Comparison of ENCODE assay signal across 17 cellular contexts in genomic region chr18:967037-967576, GRCh38.
DNase-seq lines count a peak whose midpoint lies in the region; ATAC-seq, FAIRE-seq and TF ChIP-seq lines count a peak whose summit lies in the region.
"Had no signal": no experiment of that assay in that cellular context is flagged by ENCODE, and none has a peak within 500 bp of the region (broad histone marks: within the 10 kb centered on the region; RNA-seq: fewer than 3 reads in every experiment).

No MANE protein-coding gene starts in this region.

- no peak overlapping the region for H3K23ac ChIP-seq in mesenchymal stem cell (ENCODE audit: low read length in 2 of 2)

- ATAC-seq in K562, result peak; percentile 48
- ATAC-seq: Panc1 had no signal

- no peaks in the 10 kb centered on the region for H3K9me2 ChIP-seq in Loucy (replicated peaks; ENCODE audit: low read depth, low read length)

- H4K20me1 ChIP-seq in BLaER1 treated with 17β-estradiol and CSF1 and Interleukin-3, amounts not matched to agents 10 nM and 100 nM, result no peaks in the 10 kb centered on the region
- no peaks in the 10 kb centered on the region for H4K20me1 ChIP-seq in Loucy (ENCODE audit: insufficient read depth, low read length, poor library complexity, severe bottlenecking)
- H4K20me1 ChIP-seq in K562 (replicated peaks; ENCODE audit: control insufficient read depth, insufficient read depth, low read length), result no peaks in the 10 kb centered on the region

- CTCF ChIA-PET in K562 (lab: Yijun Ruan, JAX; ENCODE audit: low intra/inter-chr PET ratio), result no interaction called here

- H2AFZ ChIP-seq in Loucy (ENCODE audit: low read length) (peak overlapping the region; percentile 40; the same call in 1 of the 2 replicates), K562 (ENCODE audit: low read depth, low read length) (peak overlapping the region; percentile 14; the same call in 1 of the 2 replicates), mesenchymal stem cell (ENCODE audit: low read depth, low read length) (no peak overlapping the region)

- FAIRE-seq in K562 (lab: Jason Lieb, UNC), result no peak
- FAIRE-seq: H1 had no signal

- no peak overlapping the region for H2BK12ac ChIP-seq in mesenchymal stem cell (ENCODE audit: low read length in 2 of 2)

- peaks cover 21 to 32% (median 26%) of the 10 kb centered on the region in 10 experiments for H3K4me1 ChIP-seq in BLaER1 treated with 17β-estradiol and CSF1 and Interleukin-3, amounts not matched to agents 10 nM and 100 nM
- peaks cover 5% of the 10 kb centered on the region for H3K4me1 ChIP-seq in Loucy (ENCODE audit: insufficient read depth, low read length, poor library complexity, severe bottlenecking)
- H3K4me1 ChIP-seq in K562 (replicated peaks in 1 of 2; ENCODE audit: control insufficient read depth in 2 of 2, insufficient read depth in 2 of 2, low read length in 2 of 2), result peaks cover 3 to 24% of the 10 kb centered on the region in 2 experiments; a peak in 4 of 5 replicates
- no peaks in the 10 kb centered on the region for H3K4me1 ChIP-seq in mesenchymal stem cell (ENCODE audit: control insufficient read depth, insufficient read depth, low read depth, low read length)
- H3K4me1 ChIP-seq in tibial artery, result peaks cover 0 to 8% (median 1%) of the 10 kb centered on the region in 4 donors
- H3K4me1 ChIP-seq: SJSA1 had no signal

- no peaks in the 10 kb centered on the region for H3K79me2 ChIP-seq in Loucy (ENCODE audit: insufficient read depth, low read length)
- no peaks in the 10 kb centered on the region for H3K79me2 ChIP-seq in K562 (ENCODE audit: control insufficient read depth, insufficient read depth, low read length)

- H3K9me3 ChIP-seq in BLaER1 treated with 17β-estradiol and CSF1 and Interleukin-3, amounts not matched to agents 10 nM and 100 nM (replicated peaks in 1 of 11), result peaks cover 0 to 11% (median 0%) of the 10 kb centered on the region in 11 experiments; a peak in 4 of 22 replicates
- H3K9me3 ChIP-seq in Loucy (ENCODE audit: insufficient read depth, low read depth, low read length), result no peaks in the 10 kb centered on the region
- H3K9me3 ChIP-seq in K562 (replicated peaks; ENCODE audit: control insufficient read depth, insufficient read depth, low read depth, low read length), result no peaks in the 10 kb centered on the region
- H3K9me3 ChIP-seq in mesenchymal stem cell (ENCODE audit: control insufficient read depth, low read length), result no peaks in the 10 kb centered on the region
- no peaks in the 10 kb centered on the region for H3K9me3 ChIP-seq in tibial artery
- H3K9me3 ChIP-seq: SJSA1 had no signal

- TF ChIP-seq CTCF in Loucy (conservative IDR thresholded peaks at IDR 0.05; ENCODE audit: low read length), result no peak
- no peak for TF ChIP-seq CTCF in K562 (IDR thresholded peaks at IDR 0.05 in 2 of 3, conservative IDR thresholded peaks at IDR 0.05 in 1 of 3; ENCODE audit: insufficient read depth in 2 of 3, low read depth in 1 of 3, low read length in 3 of 3)
- no peak for TF ChIP-seq CTCF in tibial artery (IDR thresholded peaks at IDR 0.05)

- in situ Hi-C loops in K562 (cut with MboI), result no loop called here

- no peaks in the 10 kb centered on the region for H3K36me3 ChIP-seq in BLaER1 treated with 17β-estradiol and CSF1 and Interleukin-3, amounts not matched to agents 10 nM and 100 nM
- H3K36me3 ChIP-seq in Loucy (ENCODE audit: insufficient read depth, low read length), result no peaks in the 10 kb centered on the region
- H3K36me3 ChIP-seq in K562 (ENCODE audit: control insufficient read depth, insufficient read depth, low read length), result no peaks in the 10 kb centered on the region
- no peaks in the 10 kb centered on the region for H3K36me3 ChIP-seq in mesenchymal stem cell (ENCODE audit: control insufficient read depth in 1 of 2, insufficient read depth in 2 of 2, low read depth in 1 of 2, low read length in 2 of 2)
- no peaks in the 10 kb centered on the region for H3K36me3 ChIP-seq in tibial artery
- H3K36me3 ChIP-seq: SJSA1 had no signal

- no peaks in the 10 kb centered on the region for H3K79me1 ChIP-seq in mesenchymal stem cell (replicated peaks; ENCODE audit: low read length, poor library complexity, severe bottlenecking)

- WGBS in K562 (ENCODE audit: insufficient coverage, low coverage, missing lambda C conversion rate), result 0% methylated on average over 5 of the region's 5 CpGs
- WGBS in mesenchymal stem cell, result 70% methylated on average over 4 of the region's 5 CpGs

- peak overlapping the region in 1 of 11 experiments; percentile 40; a peak in 2 of 22 replicates for H3K9ac ChIP-seq in BLaER1 treated with 17β-estradiol and CSF1 and Interleukin-3, amounts not matched to agents 10 nM and 100 nM
- H3K9ac ChIP-seq in Loucy (ENCODE audit: low read depth, low read length, poor library complexity, severe bottlenecking) (no peak overlapping the region), K562 (ENCODE audit: insufficient read depth in 1 of 2, low read depth in 2 of 2, low read length in 2 of 2) (no peak overlapping the region), mesenchymal stem cell (ENCODE audit: low read length) (no peak overlapping the region)

- H3K27me3 ChIP-seq in BLaER1 treated with 17β-estradiol and CSF1 and Interleukin-3, amounts not matched to agents 10 nM and 100 nM, result no peaks in the 10 kb centered on the region
- H3K27me3 ChIP-seq in Loucy (ENCODE audit: insufficient read depth, low read length, poor library complexity, severe bottlenecking) (no peaks in the 10 kb centered on the region), K562 (ENCODE audit: control insufficient read depth in 2 of 2, insufficient read depth in 2 of 2, low read length in 2 of 2) (no peaks in the 10 kb centered on the region; a peak in 1 of 5 replicates), mesenchymal stem cell (ENCODE audit: control insufficient read depth in 1 of 2, insufficient read depth in 1 of 2, low read length in 2 of 2) (peaks cover 10 to 30% of the 10 kb centered on the region in 2 experiments), tibial artery (no peaks in the 10 kb centered on the region)
- H3K27me3 ChIP-seq: SJSA1 had no signal

- H3K4me3 ChIP-seq in BLaER1 treated with 17β-estradiol and CSF1 and Interleukin-3, amounts not matched to agents 10 nM and 100 nM, result 0 out of 20 replicates have a peak overlapping the region, but pooled peaks of 1 of the 10 experiments have one; percentile 9
- peak overlapping the region; percentile 23 for H3K4me3 ChIP-seq in Loucy (ENCODE audit: low read length, poor library complexity, severe bottlenecking)
- H3K4me3 ChIP-seq in K562, result no peak overlapping the region
- no peak overlapping the region for H3K4me3 ChIP-seq in mesenchymal stem cell (ENCODE audit: insufficient read depth in 1 of 2, low read depth in 1 of 2, low read length in 2 of 2)
- no peak overlapping the region for H3K4me3 ChIP-seq in tibial artery
- H3K4me3 ChIP-seq: SJSA1 had no signal

- no peak overlapping the region for H2BK5ac ChIP-seq in mesenchymal stem cell (ENCODE audit: low read depth, low read length, poor library complexity, severe bottlenecking)

- peak overlapping the region; percentile 60 to 82 (median 75) for H3K4me2 ChIP-seq in BLaER1 treated with 17β-estradiol and CSF1 and Interleukin-3, amounts not matched to agents 10 nM and 100 nM
- H3K4me2 ChIP-seq in Loucy (ENCODE audit: low read depth, low read length, poor library complexity, severe bottlenecking) (peak overlapping the region; percentile 51), K562 (ENCODE audit: insufficient read depth, low read length) (peak overlapping the region; percentile 40; the same call in 1 of the 2 replicates), mesenchymal stem cell (ENCODE audit: low read length, poor library complexity, severe bottlenecking) (no peak overlapping the region)

- peak overlapping the region in 6 of 11 experiments; percentile 11 to 59 (median 51); a peak in 11 of 22 replicates for H3K27ac ChIP-seq in BLaER1 treated with 17β-estradiol and CSF1 and Interleukin-3, amounts not matched to agents 10 nM and 100 nM
- H3K27ac ChIP-seq in K562 (ENCODE audit: extremely low read depth, low read depth, low read length), result peak overlapping the region; percentile 37; the same call in 2 of the 3 replicates
- H3K27ac ChIP-seq in mesenchymal stem cell (ENCODE audit: low read length, poor library complexity, severe bottlenecking), result no peak overlapping the region
- H3K27ac ChIP-seq in tibial artery, result no peak overlapping the region
- H3K27ac ChIP-seq: SJSA1 had no signal

- no peak overlapping the region for H4K8ac ChIP-seq in mesenchymal stem cell (ENCODE audit: low read length)

- no peak overlapping the region for H3K18ac ChIP-seq in mesenchymal stem cell (ENCODE audit: low read depth in 1 of 2, low read length in 2 of 2)

- H2BK120ac ChIP-seq in mesenchymal stem cell (ENCODE audit: low read depth, low read length), result no peak overlapping the region

- intact Hi-C loops in K562 (cut with micrococcal nuclease) (loop anchor here (5.0 kb wide), 1 partner anchor 85 kb away; no protein-coding TSS in a partner anchor), tibial artery (cut with DNase I; ENCODE audit: low total_unique reads) (no loop called here)

- no peak overlapping the region for H4K91ac ChIP-seq in mesenchymal stem cell (ENCODE audit: low read length)

- no peak overlapping the region for H3K14ac ChIP-seq in mesenchymal stem cell (ENCODE audit: low read length in 2 of 2)

- DNase-seq in SKM-1 (lab: John Stamatoyannopoulos, UW; ENCODE audit: unreplicated experiment) (peak; percentile 31), K562 (ENCODE audit: extremely low read depth in 1 of 4, low spot score in 3 of 4) (peak in 1 of 4 experiments; percentile 65), mesenchymal stem cell (no peak), tibial artery (no peak), NCI-H2171 (lab: John Stamatoyannopoulos, UW) (no peak), NCI-H2227 (lab: John Stamatoyannopoulos, UW; ENCODE audit: unreplicated experiment) (no peak)
- DNase-seq: CD4-positive, alpha-beta memory T cell; DMS53; NCI-H1105; NCI-H2081 treated with DMSO at 0.1 percent for 48 hours; NCI-H510A; NCI-H774 had no signal

- no peak for TF ChIP-seq POLR2A in K562 (conservative IDR thresholded peaks at IDR 0.05)

- no peaks in the 10 kb centered on the region for H3K9me1 ChIP-seq in K562 (ENCODE audit: control insufficient read depth, insufficient read depth, low read length)

- H2BK15ac ChIP-seq in mesenchymal stem cell (ENCODE audit: low read depth, poor library complexity, severe bottlenecking), result no peak overlapping the region

- no peak overlapping the region for H2AK5ac ChIP-seq in mesenchymal stem cell (ENCODE audit: low read length, severe bottlenecking)

- TF ChIP-seq RAD21 in K562 (CRISPR knock-in tag; conservative IDR thresholded peaks at IDR 0.05 in 1 of 2, IDR thresholded peaks at IDR 0.05 in 1 of 2), result peak; percentile 23 to 43; a peak in 3 of 4 replicates

- H3K4ac ChIP-seq in mesenchymal stem cell (ENCODE audit: low read depth in 1 of 2, low read length in 2 of 2), result no peak overlapping the region

- no TSS peak for BruUV-seq in K562 (replicated peaks; lab: Mats Ljungman, UMichigan)

- peak; percentile 98 for TF ChIP-seq EP300 in K562 (IDR thresholded peaks at IDR 0.05; ENCODE audit: low read length)

- no peaks in the 10 kb centered on the region for H3F3A ChIP-seq in Loucy (ENCODE audit: low read depth)

- POLR2A ChIA-PET in K562 (lab: Yijun Ruan, JAX), result interaction anchor here (1.9 kb wide), 1 partner anchor 12 kb away, joined by 11 read pairs; no protein-coding TSS in a partner anchor

TF ChIP-seq in K562, 482 proteins besides CTCF, POLR2A, EP300 and RAD21 (continues in another document):
- TF ChIP-seq ZNF436 (CRISPR knock-in tag; IDR thresholded peaks at IDR 0.05), result no peak

Comparison
In these comparisons a context has a peak if more than half of its experiments do, and no peak if none do; other contexts are left out.
1. H3K27ac ChIP-seq: peak in BLaER1 treated with 17β-estradiol and CSF1 and Interleukin-3, amounts not matched to agents 10 nM and 100 nM (6 of 11) and K562 (single experiment); none in mesenchymal stem cell (single experiment) and tibial artery (0 of 2).